8 cellular contexts compared by ENCODE assay signal in the genomic region with DNA sequence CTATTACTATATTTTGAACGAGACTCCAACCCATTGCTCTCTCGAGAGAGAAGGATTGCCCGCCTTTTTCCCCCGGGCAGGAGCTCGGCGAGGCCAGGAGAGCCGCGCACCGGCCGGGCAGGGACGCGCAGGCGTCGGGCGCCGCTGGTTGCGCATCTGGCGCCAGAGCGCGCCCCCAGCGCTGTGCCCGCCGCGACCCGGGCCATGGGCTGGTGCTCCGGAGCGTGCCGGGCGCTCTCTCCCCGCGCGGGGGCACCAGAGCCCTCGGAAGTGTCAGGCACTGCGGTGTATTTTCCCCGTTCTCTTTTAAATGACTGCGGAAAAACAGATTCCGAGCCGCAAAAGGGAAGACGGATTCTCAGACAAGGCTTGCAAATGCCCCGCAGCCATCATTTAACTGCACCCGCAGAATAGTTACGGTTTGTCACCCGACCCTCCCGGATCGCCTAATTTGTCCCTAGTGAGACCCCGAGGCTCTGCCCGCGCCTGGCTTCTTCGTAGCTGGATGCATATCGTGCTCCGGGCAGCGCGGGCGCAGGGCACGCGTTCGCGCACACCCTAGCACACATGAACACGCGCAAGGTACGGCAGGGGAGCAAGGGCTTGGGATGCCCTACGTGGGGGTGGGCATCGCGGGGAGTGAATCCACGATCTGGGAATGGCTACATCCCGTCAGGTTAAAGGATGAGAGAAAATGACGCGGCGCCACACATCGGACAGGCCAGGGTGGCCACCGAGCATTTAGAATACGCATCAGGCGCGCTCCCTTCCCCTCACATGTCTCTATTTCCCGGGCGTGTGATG. TPM values are rescaled to one million over a fixed set of nuclear protein-coding genes. Genes with fewer than 3 reads are reported as not detected.
DNase-seq lines count a peak whose midpoint lies in the region; TF ChIP-seq lines count a peak whose summit lies in the region.

No MANE protein-coding gene starts in this region.

- no peaks in the 10 kb centered on the region for H3K36me3 Mint-ChIP-seq in HFFc6 (ENCODE audit: low read depth)
- no peaks in the 10 kb centered on the region for H3K36me3 Mint-ChIP-seq in activated CD4-positive, alpha-beta memory T cell treated with anti-CD3 and anti-CD28 coated beads for 36 hours

- H3K4me3 Mint-ChIP-seq in HFFc6 = peak overlapping the region; percentile 83
- peak overlapping the region; percentile 48 for H3K4me3 Mint-ChIP-seq in activated CD4-positive, alpha-beta memory T cell treated with anti-CD3 and anti-CD28 coated beads for 36 hours

- H3K27me3 Mint-ChIP-seq in HFFc6 (ENCODE audit: insufficient read depth) = peaks cover 22% of the 10 kb centered on the region
- peaks cover 46% of the 10 kb centered on the region for H3K27me3 Mint-ChIP-seq in activated CD4-positive, alpha-beta memory T cell treated with anti-CD3 and anti-CD28 coated beads for 36 hours

- no peaks in the 10 kb centered on the region; the same call in 1 of the 2 replicates for H3K9me3 Mint-ChIP-seq in HFFc6
- H3K9me3 Mint-ChIP-seq in activated CD4-positive, alpha-beta memory T cell treated with anti-CD3 and anti-CD28 coated beads for 36 hours = no peaks in the 10 kb centered on the region

- CTCF ChIA-PET in activated CD4-positive, alpha-beta memory T cell treated with anti-CD3 and anti-CD28 coated beads for 36 hours (lab: Charles Lee) = interaction anchor here (0.7 to 1.8 kb wide), 2 partner anchors 113 to 296 kb away, joined by 3 to 10 read pairs; no protein-coding TSS in a partner anchor

- TF ChIP-seq CTCF in HFFc6 (IDR thresholded peaks at IDR 0.05) = peak; percentile 71; the same call in 1 of the 2 replicates

- no peaks in the 10 kb centered on the region for H3K36me3 ChIP-seq in muscle layer of duodenum (ENCODE audit: control insufficient read depth in 1 of 2, insufficient read depth in 2 of 2, low read length in 2 of 2)

- DNase-seq in NCI-H524 (lab: John Stamatoyannopoulos, UW) = peak; percentile 25 to 63
- no peak for DNase-seq in NCI-H524 treated with DMSO at 0.1 percent for 48 hours (lab: John Stamatoyannopoulos, UW)
- DNase-seq in HFFc6 = peak; percentile 48
- peak; percentile 2 to 93 (median 88) for DNase-seq in NCI-H1417 (lab: John Stamatoyannopoulos, UW)
- DNase-seq in activated CD4-positive, alpha-beta memory T cell treated with anti-CD3 and anti-CD28 coated beads for 36 hours = peak; percentile 63
- peak; percentile 69 for DNase-seq in fibroblast of gingiva (ENCODE audit: low read depth)

- POLR2A ChIA-PET in activated CD4-positive, alpha-beta memory T cell treated with anti-CD3 and anti-CD28 coated beads for 36 hours (lab: Charles Lee) = no interaction called here

- peaks cover 18% of the 10 kb centered on the region for H3K27me3 ChIP-seq in muscle layer of duodenum (ENCODE audit: low read depth, low read length)

- intact Hi-C loops in activated CD4-positive, alpha-beta memory T cell treated with anti-CD3 and anti-CD28 coated beads for 36 hours (cut with micrococcal nuclease) = loop anchor here (10.0 kb wide), 1 partner anchor 274 kb away; no protein-coding TSS in a partner anchor

- no peak overlapping the region for H3K27ac Mint-ChIP-seq in HFFc6
- H3K27ac Mint-ChIP-seq in activated CD4-positive, alpha-beta memory T cell treated with anti-CD3 and anti-CD28 coated beads for 36 hours = no peak overlapping the region

- H3K9me3 ChIP-seq in muscle layer of duodenum (ENCODE audit: control insufficient read depth in 1 of 2, low read length in 2 of 2) = peaks cover 0 to 5% of the 10 kb centered on the region in 2 donors

- H3K27ac ChIP-seq in muscle layer of duodenum (ENCODE audit: low read length) = no peak overlapping the region
- H3K27ac ChIP-seq in temporal lobe (ENCODE audit: low read depth, low read length) = peak overlapping the region; percentile 90

- peaks cover 0 to 36% of the 10 kb centered on the region in 2 donors for H3K4me1 ChIP-seq in muscle layer of duodenum (ENCODE audit: control insufficient read depth in 1 of 2, insufficient read depth in 2 of 2, low read length in 2 of 2)

- H3K4me3 ChIP-seq in muscle layer of duodenum (ENCODE audit: low read depth in 1 of 2, low read length in 2 of 2) = peak overlapping the region; percentile 68 to 87

- H3K4me1 Mint-ChIP-seq in HFFc6 (ENCODE audit: low read depth) = peaks cover 12% of the 10 kb centered on the region; the same call in 1 of the 2 replicates
- peaks cover 20% of the 10 kb centered on the region for H3K4me1 Mint-ChIP-seq in activated CD4-positive, alpha-beta memory T cell treated with anti-CD3 and anti-CD28 coated beads for 36 hours (ENCODE audit: low read depth)

RNA-seq across cellular contexts. Expression of gene NTRK2, which starts 1.1 kb away (rescaled TPM):
- total RNA-seq in HFFc6 (2021; fragmentation: NEBNext Ultra II Directional; extraction: Animal tissue kit (Norgen Biotek cat#: 25700)) = under 1 TPM; 0.11 to 0.83 (median 0.25) TPM
- under 1 TPM; 0.45 to 0.65 TPM for total RNA-seq in activated CD4-positive, alpha-beta memory T cell treated with anti-CD3 and anti-CD28 coated beads for 36 hours
- 151 TPM for total RNA-seq in temporal lobe

Comparison
In these comparisons a context has a peak if more than half of its experiments do, and no peak if none do; other contexts are left out.
1. RNA of gene NTRK2, which starts 1.1 kb away (total RNA-seq): 151 TPM in temporal lobe (single experiment); 0.45 to 0.65 TPM in activated CD4-positive, alpha-beta memory T cell treated with anti-CD3 and anti-CD28 coated beads for 36 hours and 0.11 to 0.83 TPM in HFFc6; every median in the first group is over 10 times any median in the second.